Comparison of ENCODE assay signal across 10 cellular contexts in genomic region chrX:86806786-86807185, GRCh38.
A peak's percentile ranks its signal among the peaks of the same experiment; 100 is the strongest.
DNase-seq lines count a peak whose midpoint lies in the region; ATAC-seq and TF ChIP-seq lines count a peak whose summit lies in the region.
"Had no signal": no experiment of that assay in that cellular context is flagged by ENCODE, and none has a peak within 500 bp of the region (broad histone marks: within the 10 kb centered on the region; RNA-seq: fewer than 3 reads in every experiment).

No MANE protein-coding gene starts in this region.

- H3K27me3 Mint-ChIP-seq in neural crest cell (ENCODE audit: low read depth) = no peaks in the 10 kb centered on the region

- peak; percentile 37 for TF ChIP-seq CTCF in GM13976 (IDR thresholded peaks at IDR 0.05; ENCODE audit: borderline replicate concordance, control extremely low read depth, extremely low read depth, insufficient read depth, missing control alignments)
- TF ChIP-seq CTCF in neural crest cell (conservative IDR thresholded peaks at IDR 0.05) = peak; percentile 71

- no peaks in the 10 kb centered on the region for H3K4me1 Mint-ChIP-seq in neural crest cell

- H3K9me3 Mint-ChIP-seq in neural crest cell = peaks cover 11% of the 10 kb centered on the region

- no peak overlapping the region for H3K27ac Mint-ChIP-seq in neural crest cell (ENCODE audit: unreplicated experiment)

- ATAC-seq in GM21528 (IDR thresholded peaks at IDR 0.05; ENCODE audit: low FRiP score, unreplicated experiment) (no peak), GM18861 (IDR thresholded peaks at IDR 0.05; ENCODE audit: unreplicated experiment) (no peak)
- ATAC-seq: gastrocnemius medialis had no signal

- H3K36me3 Mint-ChIP-seq in neural crest cell (ENCODE audit: low read depth) = no peaks in the 10 kb centered on the region

- in situ Hi-C loops in GM13976 (cut with MboI; ENCODE audit: low sequenced_read_pairs, unreplicated experiment) = no loop called here

- DNase-seq in GM13976 (ENCODE audit: low spot score) = peak; percentile 12
- peak; percentile 0 for DNase-seq in KG1 (lab: John Stamatoyannopoulos, UW)
- DNase-seq in astrocyte of the hippocampus (ENCODE audit: low read depth, low spot score) = peak; percentile 0
- DNase-seq in neural crest cell (ENCODE audit: low read depth, low spot score) = peak; percentile 14
- DNase-seq in superior temporal gyrus (ENCODE audit: extremely low spot score) = no peak
- DNase-seq: activated T-cell treated with anti-CD3 and anti-CD28 coated beads, Interleukin-2, amount 50 U/mL, for 1 hour; gastrocnemius medialis; NCI-H446 treated with DMSO at 0.1 percent for 48 hours had no signal

- H3K4me3 Mint-ChIP-seq in neural crest cell = no peak overlapping the region
